Comparison of ENCODE assay signal across 17 cellular contexts in genomic region chr9:107770716-107771115, GRCh38.
A peak's percentile ranks its signal among the peaks of the same experiment; 100 is the strongest.
DNase-seq lines count a peak whose midpoint lies in the region; TF ChIP-seq lines count a peak whose summit lies in the region.
"Had no signal": no experiment of that assay in that cellular context is flagged by ENCODE, and none has a peak within 500 bp of the region (broad histone marks: within the 10 kb centered on the region; RNA-seq: fewer than 3 reads in every experiment).

No MANE protein-coding gene starts in this region.

- H3K4me1 ChIP-seq in trophoblast cell (ENCODE audit: control insufficient read depth in 1 of 2, insufficient read depth in 2 of 2, low read length in 2 of 2) (no peaks in the 10 kb centered on the region), transverse colon (no peaks in the 10 kb centered on the region)
- H3K4me1 ChIP-seq: A549, Caco-2 had no signal

- no peaks in the 10 kb centered on the region for H3K79me1 ChIP-seq in trophoblast cell (ENCODE audit: low read length)

- TF ChIP-seq CTCF in WERI-Rb-1 (IDR thresholded peaks at IDR 0.05; ENCODE audit: low read depth, low read length) (no peak), transverse colon (IDR thresholded peaks at IDR 0.05) (no peak)

- H4K91ac ChIP-seq in trophoblast cell (ENCODE audit: low read depth, low read length), result no peak overlapping the region

- no peak overlapping the region for H2AK5ac ChIP-seq in trophoblast cell (ENCODE audit: low read length)

- no peak overlapping the region for H4K8ac ChIP-seq in trophoblast cell (ENCODE audit: low read depth, low read length)

- H4K12ac ChIP-seq in trophoblast cell (ENCODE audit: low read depth, low read length), result no peak overlapping the region

- H3K27me3 ChIP-seq in WERI-Rb-1 (ENCODE audit: insufficient read depth, low read depth, severe bottlenecking) (peaks cover 27% of the 10 kb centered on the region), trophoblast cell (ENCODE audit: insufficient read depth, low read length) (no peaks in the 10 kb centered on the region), transverse colon (no peaks in the 10 kb centered on the region)
- H3K27me3 ChIP-seq: BLaER1 treated with 17β-estradiol and CSF1 and Interleukin-3, amounts not matched to agents 10 nM and 100 nM had no signal

- intact Hi-C loops in transverse colon (cut with DNase I; ENCODE audit: low total_unique reads), result no loop called here

- H3K27ac ChIP-seq in WERI-Rb-1 (peak overlapping the region; percentile 47), trophoblast cell (ENCODE audit: low read depth, low read length) (no peak overlapping the region), transverse colon (no peak overlapping the region)
- H3K27ac ChIP-seq: 22Rv1; A549; BLaER1 treated with 17β-estradiol and CSF1 and Interleukin-3, amounts not matched to agents 10 nM and 100 nM; C4-2B had no signal

- in situ Hi-C loops in transverse colon (cut with MboI; ENCODE audit: low pct_ligation_motif_present in 1 of 4, low pct_unique_long_range_greater_than_20kb in 1 of 4, low sequenced_read_pairs in 3 of 4), result no loop called here

- no peak overlapping the region for H3K9ac ChIP-seq in trophoblast cell (ENCODE audit: low read length)
- H3K9ac ChIP-seq: BLaER1 treated with 17β-estradiol and CSF1 and Interleukin-3, amounts not matched to agents 10 nM and 100 nM had no signal

- H3K9me3 ChIP-seq in WERI-Rb-1 (ENCODE audit: severe bottlenecking) (peaks cover 21% of the 10 kb centered on the region), trophoblast cell (ENCODE audit: insufficient read depth, low read depth, low read length) (peaks cover 8% of the 10 kb centered on the region), transverse colon (peaks cover 0 to 4% of the 10 kb centered on the region in 2 donors)

- H3K36me3 ChIP-seq in WERI-Rb-1, result no peaks in the 10 kb centered on the region
- H3K36me3 ChIP-seq in trophoblast cell (ENCODE audit: control insufficient read depth in 1 of 2, insufficient read depth in 2 of 2, low read length in 2 of 2), result no peaks in the 10 kb centered on the region
- H3K36me3 ChIP-seq in transverse colon, result no peaks in the 10 kb centered on the region

- no peak for TF ChIP-seq POLR2A in transverse colon (IDR thresholded peaks at IDR 0.05)

- H2BK5ac ChIP-seq in trophoblast cell (ENCODE audit: low read depth, low read length, poor library complexity), result no peak overlapping the region

- H3K4me2 ChIP-seq in trophoblast cell (ENCODE audit: low read length), result no peak overlapping the region
- H3K4me2 ChIP-seq: A549; BLaER1 treated with 17β-estradiol and CSF1 and Interleukin-3, amounts not matched to agents 10 nM and 100 nM had no signal

- no peak overlapping the region for H2BK12ac ChIP-seq in trophoblast cell (ENCODE audit: low read length)

- no peak overlapping the region for H3K23ac ChIP-seq in trophoblast cell (ENCODE audit: low read length)

- H3K4me3 ChIP-seq in WERI-Rb-1 (ENCODE audit: low read depth, low read length) (no peak overlapping the region), trophoblast cell (ENCODE audit: low read depth, low read length) (no peak overlapping the region), transverse colon (no peak overlapping the region)
- H3K4me3 ChIP-seq: A549; BLaER1 treated with 17β-estradiol and CSF1 and Interleukin-3, amounts not matched to agents 10 nM and 100 nM had no signal

- no peak overlapping the region for H2AFZ ChIP-seq in trophoblast cell (ENCODE audit: insufficient read depth, low read length, poor library complexity)

- H3K79me2 ChIP-seq in trophoblast cell (ENCODE audit: control insufficient read depth, insufficient read depth, low read length, poor library complexity), result no peaks in the 10 kb centered on the region

- DNase-seq in NCI-H82 (lab: John Stamatoyannopoulos, UW), result peak; percentile 22
- no peak for DNase-seq in NCI-H82 treated with DMSO at 0.1 percent for 48 hours (lab: John Stamatoyannopoulos, UW; ENCODE audit: unreplicated experiment)
- DNase-seq in WERI-Rb-1, result no peak
- DNase-seq in trophoblast cell, result peak; percentile 20 to 74
- no peak for DNase-seq in RPMI8226
- DNase-seq in transverse colon, result no peak
- DNase-seq: AML-193; Caco-2; Calu3; CD4-positive, alpha-beta T cell; CD8-positive, alpha-beta T cell; DMS79 treated with DMSO at 0.1 percent for 48 hours; GF-D8 had no signal

- TF ChIP-seq EP300 in transverse colon (IDR thresholded peaks at IDR 0.05; ENCODE audit: low read depth), result no peak

- no peak overlapping the region for H3K14ac ChIP-seq in trophoblast cell (ENCODE audit: low read length)

- no peak overlapping the region for H3K4ac ChIP-seq in trophoblast cell (ENCODE audit: low read depth, low read length)

- H2BK120ac ChIP-seq in trophoblast cell (ENCODE audit: insufficient read depth, low read length, poor library complexity), result no peak overlapping the region

- H3K18ac ChIP-seq in trophoblast cell (ENCODE audit: low read length), result no peak overlapping the region

Comparison
In these comparisons a context has a peak if more than half of its experiments do, and no peak if none do; other contexts are left out.
1. DNase-seq: peak in NCI-H82 (single experiment) and trophoblast cell (2 of 2); none in NCI-H82 treated with DMSO at 0.1 percent for 48 hours (single experiment), WERI-Rb-1 (single experiment), RPMI8226 (single experiment) and transverse colon (single experiment).